ENCODE assay signal across 20 cellular contexts in genomic region chr7:66198956-66199355, GRCh38. TPM values are rescaled to one million over a fixed set of nuclear protein-coding genes. Genes with fewer than 3 reads are reported as not detected.
DNase-seq lines count a peak whose midpoint lies in the region; ATAC-seq, FAIRE-seq and TF ChIP-seq lines count a peak whose summit lies in the region.
"Had no signal": no experiment of that assay in that cellular context is flagged by ENCODE, and none has a peak within 500 bp of the region (broad histone marks: within the 10 kb centered on the region; RNA-seq: fewer than 3 reads in every experiment).

No MANE protein-coding gene starts in this region.

- H3F3A ChIP-seq in SK-N-SH (replicated peaks; ENCODE audit: insufficient read depth) = peaks cover 7% of the 10 kb centered on the region

- H3K4me1 ChIP-seq in heart left ventricle (peaks cover 0 to 6% (median 0%) of the 10 kb centered on the region in 12 donors), SK-N-SH (ENCODE audit: control insufficient read depth in 1 of 2, insufficient read depth in 2 of 2, low read depth in 1 of 2, low read length in 1 of 2) (no peaks in the 10 kb centered on the region; a peak in 1 of 4 replicates), kidney (ENCODE audit: control insufficient read depth in 1 of 2, insufficient read depth in 1 of 2, low read depth in 1 of 2, low read length in 2 of 2) (no peaks in the 10 kb centered on the region), spleen (no peaks in the 10 kb centered on the region)

- 77 to 91% (median 84%) methylated on average over 4 of the region's 4 CpGs for WGBS in heart left ventricle, 4 donors
- 88% methylated on average over 4 of the region's 4 CpGs for WGBS in SK-N-SH (ENCODE audit: low lambda C conversion rate)
- WGBS in spleen, 5 donors = 78 to 95% (median 87%) methylated on average over 4 of the region's 4 CpGs

- no peak for TF ChIP-seq POLR2A in heart left ventricle (IDR thresholded peaks at IDR 0.05)
- no peak for TF ChIP-seq POLR2A in spleen (IDR thresholded peaks at IDR 0.05)

- no peak overlapping the region for H2AFZ ChIP-seq in SK-N-SH (ENCODE audit: low read depth)

- TF ChIP-seq CTCF in heart left ventricle (IDR thresholded peaks at IDR 0.05) (no peak), SK-N-SH (IDR thresholded peaks at IDR 0.05) (peak; percentile 13; the same call in 1 of the 2 replicates), kidney (IDR thresholded peaks at IDR 0.05; ENCODE audit: borderline replicate concordance, extremely low read depth, insufficient read depth) (no peak), spleen (IDR thresholded peaks at IDR 0.05 in 8 of 11, conservative IDR thresholded peaks at IDR 0.05 in 3 of 11) (no peak)

- H3K79me2 ChIP-seq in SK-N-SH (ENCODE audit: insufficient read depth) = no peaks in the 10 kb centered on the region

- TF ChIP-seq RAD21 in SK-N-SH (IDR thresholded peaks at IDR 0.05; ENCODE audit: low read length) = no peak

- H3K9me3 ChIP-seq in heart left ventricle = no peaks in the 10 kb centered on the region
- H3K9me3 ChIP-seq in SK-N-SH = no peaks in the 10 kb centered on the region
- H3K9me3 ChIP-seq in kidney (ENCODE audit: control insufficient read depth in 1 of 2, low read length in 2 of 2) = no peaks in the 10 kb centered on the region
- H3K9me3 ChIP-seq in spleen = no peaks in the 10 kb centered on the region
- no peaks in the 10 kb centered on the region for H3K9me3 ChIP-seq in T-helper 17 cell (ENCODE audit: control insufficient read depth, low read length, poor library complexity, severe bottlenecking)

- CTCF ChIA-PET in SK-N-SH (lab: Yijun Ruan, JAX) = interaction anchor here (0.6 to 0.7 kb wide), 3 partner anchors 9 to 102 kb away, joined by 3 to 4 read pairs (median 3); no protein-coding TSS in a partner anchor

- no peak overlapping the region for H3K27ac Mint-ChIP-seq in T-helper 17 cell

- POLR2A ChIA-PET in SK-N-SH (lab: Yijun Ruan, JAX) = no interaction called here

- FAIRE-seq in kidney (lab: Jason Lieb, UNC) = no peak

- intact Hi-C loops in cardiac septum (cut with DNase I) (no loop called here), heart left ventricle (cut with DNase I) (no loop called here), kidney (cut with DNase I) (no loop called here), spleen (cut with DNase I; ENCODE audit: low total_unique reads) (no loop called here)

- H3K4me3 ChIP-seq in heart left ventricle (no peak overlapping the region), SK-N-SH (ENCODE audit: low read depth in 2 of 2, low read length in 1 of 2) (no peak overlapping the region), kidney (ENCODE audit: low read length in 2 of 2) (no peak overlapping the region), spleen (no peak overlapping the region)

- H3K27ac ChIP-seq in heart left ventricle (no peak overlapping the region), SK-N-SH (ENCODE audit: low read depth in 2 of 2, low read length in 1 of 2) (no peak overlapping the region), kidney (ENCODE audit: low read depth in 2 of 2, low read length in 2 of 2) (no peak overlapping the region), spleen (no peak overlapping the region)

- H3K27me3 Mint-ChIP-seq in T-helper 17 cell = peaks cover 25% of the 10 kb centered on the region

- H3K36me3 Mint-ChIP-seq in T-helper 17 cell (ENCODE audit: low read depth) = no peaks in the 10 kb centered on the region
- H3K36me3 Mint-ChIP-seq: CD8-positive, alpha-beta memory T cell had no signal

- H3K9ac ChIP-seq in SK-N-SH (no peak overlapping the region), kidney (ENCODE audit: low read length in 2 of 2) (no peak overlapping the region)

- H3K9me2 ChIP-seq in SK-N-SH = no peaks in the 10 kb centered on the region

- no peak for TF ChIP-seq EP300 in SK-N-SH (IDR thresholded peaks at IDR 0.05; ENCODE audit: borderline replicate concordance in 1 of 2, low read depth in 1 of 2, low read length in 1 of 2)

- DNase-seq in cardiac septum (ENCODE audit: low spot score) = peak; percentile 41
- no peak for DNase-seq in heart left ventricle
- DNase-seq in SK-N-SH = no peak
- peak; percentile 31 for DNase-seq in kidney
- peak; percentile 20 for DNase-seq in spleen
- no peak for DNase-seq in T-helper 17 cell
- no peak for DNase-seq in dedifferentiated amniotic fluid mesenchymal stem cell (ENCODE audit: extremely low spot score)
- DNase-seq: CD8-positive, alpha-beta memory T cell; DND-41; H9; KG1; MV-4-11; NCI-H1417; NCI-H187; NCI-H2107; NCI-H2227 treated with DMSO at 0.1 percent for 48 hours; NCI-H510A treated with DMSO at 0.1 percent for 48 hours; NCI-H82; PC-3 had no signal

- ATAC-seq in heart left ventricle = no peak
- no peak for ATAC-seq in T-helper 17 cell
- no peak for ATAC-seq in GM19351 (IDR thresholded peaks at IDR 0.05; ENCODE audit: unreplicated experiment)
- ATAC-seq: PC-3 had no signal

- H3K36me3 ChIP-seq in heart left ventricle = no peaks in the 10 kb centered on the region
- no peaks in the 10 kb centered on the region for H3K36me3 ChIP-seq in SK-N-SH (replicated peaks in 1 of 2; ENCODE audit: control insufficient read depth in 1 of 2, insufficient read depth in 2 of 2, low read length in 1 of 2)
- H3K36me3 ChIP-seq in kidney (ENCODE audit: control insufficient read depth in 1 of 2, insufficient read depth in 2 of 2, low read length in 2 of 2) = no peaks in the 10 kb centered on the region
- H3K36me3 ChIP-seq in spleen = no peaks in the 10 kb centered on the region

- peaks cover 5% of the 10 kb centered on the region for H3K4me1 Mint-ChIP-seq in T-helper 17 cell

- H3K4me2 ChIP-seq in SK-N-SH = no peak overlapping the region

- H3K4me3 Mint-ChIP-seq in T-helper 17 cell = no peak overlapping the region
- H3K4me3 Mint-ChIP-seq: CD8-positive, alpha-beta memory T cell; H9 had no signal

- H4K20me1 ChIP-seq in SK-N-SH (ENCODE audit: insufficient read depth) = no peaks in the 10 kb centered on the region

- no peaks in the 10 kb centered on the region for H3K27me3 ChIP-seq in heart left ventricle
- no peaks in the 10 kb centered on the region for H3K27me3 ChIP-seq in SK-N-SH (ENCODE audit: insufficient read depth)
- H3K27me3 ChIP-seq in spleen (replicated peaks in 1 of 7) = peaks cover 0 to 5% (median 0%) of the 10 kb centered on the region in 7 donors

TF ChIP-seq in SK-N-SH, 30 proteins besides CTCF, POLR2A, EP300 and RAD21:
- TF ChIP-seq POLR2AphosphoS5 (IDR thresholded peaks at IDR 0.05; ENCODE audit: low read depth, low read length) = no peak
TF ChIP-seq in SK-N-SH: peak in this region for 0.

RNA-seq across cellular contexts. Expression of gene TPST1, which starts 6.2 kb away (rescaled TPM):
- total RNA-seq in cardiac septum (4.8 TPM), heart left ventricle (10 to 100 TPM in 1 of 9 donors, 1 to 10 TPM in 8; 3.6 to 10.8 (median 5.5) TPM), kidney (35.7 TPM), spleen (10 to 100 TPM; 18.2 to 58.5 (median 34.6) TPM), T-helper 17 cell (under 1 TPM; 0.65 TPM)
- polyA plus RNA-seq in heart left ventricle (1 to 10 TPM; 1.9 to 5.8 TPM), SK-N-SH (2012; rRNA removed) (36.4 and 46.4 TPM in 2 replicates), kidney (ENCODE audit: insufficient read depth, low read depth, low replicate concordance) (23.6 TPM), spleen (1 to 10 TPM; 4.8 to 9.5 (median 5.3) TPM)
- 45.8 and 45.9 TPM in 2 replicates for polyA plus RNA-seq in SK-N-SH (2012; cell fraction: cytosol; rRNA removed)
- polyA plus RNA-seq in SK-N-SH (2012; cell fraction: nucleus; rRNA removed) = 20.5 and 33.6 TPM in 2 replicates

Comparison
In these comparisons a context has a peak if more than half of its experiments do, and no peak if none do; other contexts are left out.
1. DNase-seq: peak in cardiac septum (single experiment), kidney (single experiment) and spleen (single experiment); none in heart left ventricle (0 of 5), SK-N-SH (single experiment), T-helper 17 cell (0 of 3) and dedifferentiated amniotic fluid mesenchymal stem cell (single experiment).